ENCODE assay signal across 1 cellular context in genomic region chrX:153766098-153766817, GRCh38.
TF ChIP-seq lines count a peak whose summit lies in the region.

No MANE protein-coding gene starts in this region.

TF ChIP-seq in GM23338, 12 proteins besides CTCF, POLR2A, EP300 and RAD21 (continued from another document):
- TF ChIP-seq ZNF462 (CRISPR knock-in tag; IDR thresholded peaks at IDR 0.05) (no peak), POLR2AphosphoS5 (IDR thresholded peaks at IDR 0.05; ENCODE audit: low read depth) (no peak)
